Comparison of ENCODE assay signal across 19 cellular contexts in the genomic region with DNA sequence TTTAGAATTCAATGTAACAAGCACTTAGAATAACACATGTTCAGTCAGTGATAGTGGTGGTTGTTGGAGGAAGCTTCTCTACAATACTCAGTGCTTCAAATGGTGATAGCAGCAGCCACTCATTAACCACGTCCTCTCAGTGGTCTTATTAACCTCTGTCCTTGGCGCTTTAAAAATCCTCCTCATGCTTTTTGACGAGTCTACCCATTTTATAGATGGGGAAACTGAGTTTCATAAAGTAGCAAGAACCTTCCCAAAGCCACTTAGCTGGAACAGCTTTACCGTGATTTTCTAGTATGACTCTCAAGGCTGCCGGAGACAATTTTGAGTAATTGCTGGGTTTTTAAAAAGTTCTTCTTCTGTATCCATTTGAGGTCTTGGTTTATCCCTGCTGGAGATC. TPM values are rescaled to one million over a fixed set of nuclear protein-coding genes. Genes with fewer than 3 reads are reported as not detected.
A peak's percentile ranks its signal among the peaks of the same experiment; 100 is the strongest.
DNase-seq lines count a peak whose midpoint lies in the region; ATAC-seq, FAIRE-seq and TF ChIP-seq lines count a peak whose summit lies in the region.
"Had no signal": no experiment of that assay in that cellular context is flagged by ENCODE, and none has a peak within 500 bp of the region (broad histone marks: within the 10 kb centered on the region; RNA-seq: fewer than 3 reads in every experiment).

No MANE protein-coding gene starts in this region.

- no TSS peak for BruUV-seq in HepG2 (replicated peaks; lab: Mats Ljungman, UMichigan)
- no TSS peak for BruUV-seq in OCI-LY7 (replicated peaks; lab: Mats Ljungman, UMichigan)

- H4K20me1 ChIP-seq in HepG2 (ENCODE audit: insufficient read depth, low read length) (no peaks in the 10 kb centered on the region), OCI-LY7 (ENCODE audit: insufficient read depth, low read length) (no peaks in the 10 kb centered on the region)

- H3K27me3 ChIP-seq in HepG2 (ENCODE audit: control insufficient read depth in 1 of 2, insufficient read depth in 2 of 2, low read length in 2 of 2): peaks cover 0 to 46% of the 10 kb centered on the region in 2 experiments; a peak in 4 of 5 replicates
- H3K27me3 ChIP-seq in right lobe of liver: no peaks in the 10 kb centered on the region
- H3K27me3 ChIP-seq in heart left ventricle: no peaks in the 10 kb centered on the region

- WGBS in HepG2 (ENCODE audit: low lambda C conversion rate): 38% methylated on average over 5 of the region's 5 CpGs
- WGBS in right lobe of liver (ENCODE audit: insufficient coverage, low coverage, low lambda C conversion rate, missing lambda C conversion rate): 86% methylated on average over 5 of the region's 5 CpGs
- 90 to 93% (median 91%) methylated on average over 5 of the region's 5 CpGs for WGBS in heart left ventricle, 4 donors

- H3K36me3 Mint-ChIP-seq in natural killer cell (no peaks in the 10 kb centered on the region), HFFc6 (ENCODE audit: low read depth) (no peaks in the 10 kb centered on the region), glutamatergic neuron (ENCODE audit: unreplicated experiment) (no peaks in the 10 kb centered on the region)

- POLR2A ChIA-PET in HepG2 (lab: Yijun Ruan, JAX) (no interaction called here), OCI-LY7 (lab: Charles Lee) (interaction anchor here (0.6 to 3.3 kb wide), 9 partner anchors 8 to 374 kb away, joined by 3 to 16 read pairs (median 4); no protein-coding TSS in a partner anchor)

- FAIRE-seq in HepG2 (lab: Jason Lieb, UNC): no peak

- in situ Hi-C loops in HepG2 (cut with HindIII; ENCODE audit: extremely low pct_ligation_motif_present, low pct_unique_long_range_greater_than_20kb): no loop called here

- H3K27ac Mint-ChIP-seq in natural killer cell (peak overlapping the region; percentile 78 to 98), HFFc6 (no peak overlapping the region), glutamatergic neuron (ENCODE audit: unreplicated experiment) (no peak overlapping the region)
- H3K27ac Mint-ChIP-seq: CD4-positive, alpha-beta T cell; T-helper 17 cell had no signal

- no peaks in the 10 kb centered on the region for H3K9me3 ChIP-seq in HepG2 (ENCODE audit: low read length)
- H3K9me3 ChIP-seq in right lobe of liver: no peaks in the 10 kb centered on the region
- H3K9me3 ChIP-seq in OCI-LY7 (ENCODE audit: low read length): no peaks in the 10 kb centered on the region
- H3K9me3 ChIP-seq in heart left ventricle: peaks cover 0 to 4% (median 0%) of the 10 kb centered on the region in 12 donors

- no peak for TF ChIP-seq POLR2A in HepG2 (IDR thresholded peaks at IDR 0.05; ENCODE audit: insufficient read depth in 1 of 2, low read depth in 2 of 2, low read length in 2 of 2)
- no peak for TF ChIP-seq POLR2A in right lobe of liver (IDR thresholded peaks at IDR 0.05)
- TF ChIP-seq POLR2A in heart left ventricle (IDR thresholded peaks at IDR 0.05): no peak

- H3K36me3 ChIP-seq in HepG2 (replicated peaks in 1 of 2; ENCODE audit: control insufficient read depth in 1 of 2, insufficient read depth in 2 of 2, low read length in 2 of 2) (no peaks in the 10 kb centered on the region), right lobe of liver (no peaks in the 10 kb centered on the region), OCI-LY7 (ENCODE audit: insufficient read depth, low read length) (peaks cover 74% of the 10 kb centered on the region), heart left ventricle (no peaks in the 10 kb centered on the region)

- H3K4me1 Mint-ChIP-seq in natural killer cell: peaks cover 77 to 88% of the 10 kb centered on the region in 2 donors
- H3K4me1 Mint-ChIP-seq in HFFc6 (ENCODE audit: low read depth): no peaks in the 10 kb centered on the region
- H3K4me1 Mint-ChIP-seq in glutamatergic neuron (ENCODE audit: low read depth, unreplicated experiment): no peaks in the 10 kb centered on the region

- no peaks in the 10 kb centered on the region for H3K9me2 ChIP-seq in OCI-LY7 (ENCODE audit: insufficient read depth, low read length)

- CTCF ChIA-PET in HepG2 (lab: Yijun Ruan, JAX; ENCODE audit: low intra/inter-chr PET ratio, low total read pairs): no interaction called here
- CTCF ChIA-PET in OCI-LY7 (lab: Charles Lee; ENCODE audit: unreplicated experiment): interaction anchor here (0.7 to 1.6 kb wide), 2 partner anchors 22 to 28 kb away, joined by 3 read pairs; no protein-coding TSS in a partner anchor

- no peak for ATAC-seq in HepG2
- ATAC-seq in right lobe of liver: no peak
- no peak for ATAC-seq in natural killer cell
- ATAC-seq in HG03571 (IDR thresholded peaks at IDR 0.05; ENCODE audit: unreplicated experiment): no peak
- no peak for ATAC-seq in heart left ventricle
- ATAC-seq: T-helper 17 cell had no signal

- H3K79me2 ChIP-seq in HepG2 (ENCODE audit: insufficient read depth, low read length): no peaks in the 10 kb centered on the region
- peaks cover 95% of the 10 kb centered on the region for H3K79me2 ChIP-seq in OCI-LY7 (ENCODE audit: insufficient read depth, low read depth, low read length)

- H3K9ac ChIP-seq in HepG2 (ENCODE audit: insufficient read depth, low read depth, low read length): no peak overlapping the region

- H3K4me3 Mint-ChIP-seq in natural killer cell (peak overlapping the region; percentile 28), HFFc6 (no peak overlapping the region), glutamatergic neuron (ENCODE audit: unreplicated experiment) (no peak overlapping the region)
- H3K4me3 Mint-ChIP-seq: CD4-positive, alpha-beta T cell; T-helper 17 cell had no signal

- no peak overlapping the region for H2AFZ ChIP-seq in HepG2 (ENCODE audit: low read length)
- H2AFZ ChIP-seq in OCI-LY7 (ENCODE audit: low read length): no peak overlapping the region

- TF ChIP-seq EP300 in HepG2 (IDR thresholded peaks at IDR 0.05; ENCODE audit: low read depth in 2 of 2, low read length in 2 of 2) (no peak), HepG2 (CRISPR knock-in tag; IDR thresholded peaks at IDR 0.05; ENCODE audit: borderline replicate concordance) (no peak)

- H3K4me3 ChIP-seq in HepG2 (replicated peaks in 1 of 3; ENCODE audit: insufficient read depth in 1 of 3, low read depth in 2 of 3, low read length in 3 of 3): no peak overlapping the region
- no peak overlapping the region for H3K4me3 ChIP-seq in right lobe of liver
- H3K4me3 ChIP-seq in OCI-LY7 (ENCODE audit: low read depth, low read length, poor library complexity, severe bottlenecking): no peak overlapping the region
- no peak overlapping the region for H3K4me3 ChIP-seq in heart left ventricle

- no peak for TF ChIP-seq CTCF in HepG2 (CRISPR knock-in tag; IDR thresholded peaks at IDR 0.05)
- TF ChIP-seq CTCF in right lobe of liver (IDR thresholded peaks at IDR 0.05): no peak
- no peak for TF ChIP-seq CTCF in OCI-LY7 (conservative IDR thresholded peaks at IDR 0.05; ENCODE audit: low read length)
- TF ChIP-seq CTCF in natural killer cell (IDR thresholded peaks at IDR 0.05): no peak
- TF ChIP-seq CTCF in HFFc6 (IDR thresholded peaks at IDR 0.05): no peak
- TF ChIP-seq CTCF in glutamatergic neuron (IDR thresholded peaks at IDR 0.05; ENCODE audit: partially characterized antibody, unreplicated experiment): no peak
- no peak for TF ChIP-seq CTCF in heart left ventricle (IDR thresholded peaks at IDR 0.05)

- H3K4me2 ChIP-seq in HepG2 (ENCODE audit: low read depth, low read length): no peak overlapping the region
- peak overlapping the region; percentile 89 for H3K4me2 ChIP-seq in OCI-LY7 (ENCODE audit: low read length)

- H3K4me1 ChIP-seq in HepG2 (ENCODE audit: insufficient read depth, low read length) (no peaks in the 10 kb centered on the region), right lobe of liver (no peaks in the 10 kb centered on the region), OCI-LY7 (ENCODE audit: insufficient read depth, low read length, poor library complexity, severe bottlenecking) (peaks cover 97% of the 10 kb centered on the region), heart left ventricle (peaks cover 0 to 31% (median 0%) of the 10 kb centered on the region in 12 donors)

- DNase-seq in HepG2 (ENCODE audit: low spot score) (no peak), right lobe of liver (no peak), OCI-LY7 (ENCODE audit: low spot score) (no peak), natural killer cell (no peak), HFFc6 (no peak), glutamatergic neuron (no peak), heart left ventricle (no peak)
- DNase-seq: AML-193; Calu3; CD4-positive, alpha-beta T cell; EL; NCI-H1092 treated with DMSO at 0.1 percent for 48 hours; NCI-H1694 treated with DMSO at 0.1 percent for 48 hours; NCI-H226; NCI-H524; NCI-H82; T-helper 17 cell had no signal

- intact Hi-C loops in HepG2 (cut with micrococcal nuclease; ENCODE audit: unreplicated experiment): no loop called here
- intact Hi-C loops in right lobe of liver (cut with DNase I): no loop called here
- intact Hi-C loops in OCI-LY7 (cut with micrococcal nuclease; ENCODE audit: unreplicated experiment): no loop called here
- intact Hi-C loops in natural killer cell (cut with micrococcal nuclease): no loop called here
- intact Hi-C loops in heart left ventricle (cut with DNase I): no loop called here

- H3K27ac ChIP-seq in HepG2 (ENCODE audit: extremely low read length, insufficient read depth, low read length): no peak overlapping the region
- no peak overlapping the region for H3K27ac ChIP-seq in right lobe of liver
- H3K27ac ChIP-seq in OCI-LY7 (ENCODE audit: low read depth, low read length, poor library complexity, severe bottlenecking): peak overlapping the region; percentile 97
- no peak overlapping the region for H3K27ac ChIP-seq in heart left ventricle
- H3K27ac ChIP-seq: 22Rv1 had no signal

- no peaks in the 10 kb centered on the region for H3K27me3 Mint-ChIP-seq in natural killer cell (ENCODE audit: low read depth in 2 of 2)
- peaks cover 10% of the 10 kb centered on the region for H3K27me3 Mint-ChIP-seq in HFFc6 (ENCODE audit: insufficient read depth)
- no peaks in the 10 kb centered on the region for H3K27me3 Mint-ChIP-seq in glutamatergic neuron (ENCODE audit: unreplicated experiment)
- H3K27me3 Mint-ChIP-seq: CD4-positive, alpha-beta T cell had no signal

- no peak for TF ChIP-seq RAD21 in HepG2 (CRISPR knock-in tag; IDR thresholded peaks at IDR 0.05)

- H3K9me3 Mint-ChIP-seq in natural killer cell: no peaks in the 10 kb centered on the region
- H3K9me3 Mint-ChIP-seq in HFFc6: no peaks in the 10 kb centered on the region
- H3K9me3 Mint-ChIP-seq in glutamatergic neuron (ENCODE audit: unreplicated experiment): no peaks in the 10 kb centered on the region
- H3K9me3 Mint-ChIP-seq: CD4-positive, alpha-beta T cell had no signal

RNA-seq across cellular contexts. Expression of a gene that starts 47.4 kb away (rescaled TPM):
- 0.13 TPM in 1 of 2 replicates, not detected in the other for total RNA-seq in HepG2 (2016; rRNA removed; fragmentation: Illumina TruSeq; extraction: Trizol)
- under 0.01 TPM in 1 of 2 replicates, not detected in the other for total RNA-seq in HepG2 (2016; cell fraction: cytosol; rRNA removed; fragmentation: Illumina TruSeq; extraction: Trizol; ENCODE audit: low read depth)
- total RNA-seq in HepG2 (2016; cell fraction: insoluble cytoplasmic fraction; rRNA removed; fragmentation: Illumina TruSeq; extraction: Trizol): 0.06 TPM in 1 of 2 replicates, not detected in the other
- total RNA-seq in HepG2 (2016; cell fraction: membrane; rRNA removed; fragmentation: Illumina TruSeq; extraction: Trizol): not detected in 2 replicates
- not detected in 2 replicates for total RNA-seq in HepG2 (2016; cell fraction: nucleus; rRNA removed; fragmentation: Illumina TruSeq; extraction: Trizol)
- 0.18 and 0.63 TPM in 2 replicates for polyA plus RNA-seq in HepG2 (2011; rRNA removed)
- polyA plus RNA-seq in HepG2 (2011; cell fraction: cytosol; rRNA removed): 0.31 and 0.46 TPM in 2 replicates
- polyA plus RNA-seq in HepG2 (2011; cell fraction: nucleus; rRNA removed): 1.1 and 2.2 TPM in 2 replicates
- 1.6 and 2.5 TPM in 2 replicates for polyA plus RNA-seq in HepG2 (2012)
- polyA plus RNA-seq in HepG2 (2016; cell fraction: cytosol; fragmentation: Illumina TruSeq; extraction: Trizol; ENCODE audit: low read depth): not detected in 2 replicates
- polyA plus RNA-seq in HepG2 (2016; cell fraction: insoluble cytoplasmic fraction; fragmentation: Illumina TruSeq; extraction: Trizol; ENCODE audit: low read depth): not detected in 2 replicates
- not detected in 2 replicates for polyA plus RNA-seq in HepG2 (2016; cell fraction: membrane; fragmentation: Illumina TruSeq; extraction: Trizol; ENCODE audit: low read depth)
- not detected in 2 replicates for polyA plus RNA-seq in HepG2 (2016; cell fraction: nucleus; fragmentation: Illumina TruSeq; extraction: Trizol; ENCODE audit: insufficient read depth, low read depth)
- 4.0 and 7.0 TPM in 2 replicates for polyA minus RNA-seq in HepG2 (2011; rRNA and poly(A)+ RNA removed; ENCODE audit: low replicate concordance)
- not detected in 2 replicates for polyA minus RNA-seq in HepG2 (2011; cell fraction: cytosol; rRNA and poly(A)+ RNA removed)
- 1.1 and 2.3 TPM in 2 replicates for polyA minus RNA-seq in HepG2 (2011; cell fraction: nucleus; rRNA and poly(A)+ RNA removed)
- 10 to 100 TPM; 11.1 to 23.1 (median 17.7) TPM for total RNA-seq in right lobe of liver
- 196 and 198 TPM in 2 replicates for total RNA-seq in OCI-LY7 (2014; rRNA removed; shearing (Covaris generic))
- total RNA-seq in OCI-LY7 (2022): 464 and 485 TPM in 2 replicates
- total RNA-seq in natural killer cell: 100 to 1,000 TPM; 250 to 298 (median 285) TPM
- under 1 TPM; 0.14 to 0.61 (median 0.27) TPM for total RNA-seq in HFFc6 (2021; fragmentation: NEBNext Ultra II Directional; extraction: Animal tissue kit (Norgen Biotek cat#: 25700))
- total RNA-seq in glutamatergic neuron (ENCODE audit: unreplicated experiment): 0.49 TPM
- 10 to 100 TPM in 2 of 9 donors, 1 to 10 TPM in 7; 3.7 to 35.4 (median 6.0) TPM for total RNA-seq in heart left ventricle
- polyA plus RNA-seq in heart left ventricle: 1 to 10 TPM; 2.0 to 2.5 TPM

Comparison
In these comparisons a context has a peak if more than half of its experiments do, and no peak if none do; other contexts are left out.
1. H3K27ac Mint-ChIP-seq: peak in natural killer cell (2 of 2); none in HFFc6 (single experiment) and glutamatergic neuron (single experiment).
2. RNA of a gene that starts 47.4 kb away (total RNA-seq): 196 to 485 TPM in OCI-LY7 and 250 to 298 TPM in natural killer cell; 11.1 to 23.1 TPM in right lobe of liver, 3.7 to 35.4 TPM in heart left ventricle, 0.49 TPM in glutamatergic neuron (single experiment), 0.14 to 0.61 TPM in HFFc6 and under 0.01 to 0.13 TPM in HepG2; every median in the first group is over 4 times any median in the second.